Comparison of ENCODE assay signal across 19 cellular contexts in genomic region chr4:57303012-57303751, GRCh38.
DNase-seq lines count a peak whose midpoint lies in the region; ATAC-seq and TF ChIP-seq lines count a peak whose summit lies in the region.
"Had no signal": no experiment of that assay in that cellular context is flagged by ENCODE, and none has a peak within 500 bp of the region (broad histone marks: within the 10 kb centered on the region; RNA-seq: fewer than 3 reads in every experiment).

No MANE protein-coding gene starts in this region.

- no peaks in the 10 kb centered on the region for H3K36me3 ChIP-seq in GM23338 (ENCODE audit: insufficient read depth)
- no peaks in the 10 kb centered on the region for H3K36me3 ChIP-seq in WERI-Rb-1
- H3K36me3 ChIP-seq in hepatocyte (replicated peaks; ENCODE audit: insufficient read depth, low read depth) = no peaks in the 10 kb centered on the region
- H3K36me3 ChIP-seq in effector memory CD4-positive, alpha-beta T cell (ENCODE audit: control insufficient read depth, insufficient read depth, low read length) = no peaks in the 10 kb centered on the region
- H3K36me3 ChIP-seq: thoracic aorta had no signal

- H3K79me2 ChIP-seq in GM23338 (replicated peaks; ENCODE audit: insufficient read depth) (no peaks in the 10 kb centered on the region), hepatocyte (no peaks in the 10 kb centered on the region)

- H4K20me1 ChIP-seq in GM23338 (replicated peaks; ENCODE audit: insufficient read depth) (no peaks in the 10 kb centered on the region), hepatocyte (ENCODE audit: insufficient read depth, poor library complexity, severe bottlenecking) (no peaks in the 10 kb centered on the region)

- H3K9me2 ChIP-seq in GM23338 (ENCODE audit: insufficient read depth) (no peaks in the 10 kb centered on the region), hepatocyte (replicated peaks; ENCODE audit: insufficient read depth) (no peaks in the 10 kb centered on the region)

- DNase-seq in Ammon's horn (ENCODE audit: low spot score) (peak; percentile 27), GM23338 (ENCODE audit: low spot score) (no peak), WERI-Rb-1 (peak; percentile 35), hepatocyte (ENCODE audit: low spot score) (no peak), NCI-H526 treated with DMSO at 0.1 percent for 48 hours (lab: John Stamatoyannopoulos, UW) (no peak), GM03348 (ENCODE audit: low spot score) (no peak)
- no peak for DNase-seq in effector memory CD4-positive, alpha-beta T cell
- DNase-seq in effector CD8-positive, alpha-beta T cell (lab: John Stamatoyannopoulos, UW) = no peak
- DNase-seq: DMS79; glutamatergic neuron; HFFc6; left colon; naive thymus-derived CD4-positive, alpha-beta T cell; T-helper 1 cell had no signal

- H3K9me3 Mint-ChIP-seq in GM23338 = peaks cover 50% of the 10 kb centered on the region

- no peak overlapping the region for H3K27ac Mint-ChIP-seq in GM23338
- H3K27ac Mint-ChIP-seq: activated naive CD4-positive, alpha-beta T cell treated with anti-CD3 and anti-CD28 coated beads, Interleukin-2, amount 50 U/mL, for 72 hours; HFFc6; progenitor cell of endocrine pancreas had no signal

- H3K27me3 ChIP-seq in GM23338 (ENCODE audit: insufficient read depth) = no peaks in the 10 kb centered on the region
- H3K27me3 ChIP-seq in WERI-Rb-1 (ENCODE audit: insufficient read depth, low read depth, severe bottlenecking) = no peaks in the 10 kb centered on the region
- no peaks in the 10 kb centered on the region for H3K27me3 ChIP-seq in hepatocyte
- no peaks in the 10 kb centered on the region for H3K27me3 ChIP-seq in effector memory CD4-positive, alpha-beta T cell (replicated peaks; ENCODE audit: control insufficient read depth, insufficient read depth, low read length, poor library complexity, severe bottlenecking)

- H3K4me3 ChIP-seq in GM23338 (no peak overlapping the region), WERI-Rb-1 (ENCODE audit: low read depth, low read length) (no peak overlapping the region), hepatocyte (no peak overlapping the region)
- H3K4me3 ChIP-seq in effector memory CD4-positive, alpha-beta T cell (ENCODE audit: insufficient read depth, low read depth, low read length, poor library complexity, severe bottlenecking) = no peak overlapping the region
- H3K4me3 ChIP-seq: thoracic aorta had no signal

- H3K4me2 ChIP-seq in GM23338 = no peak overlapping the region
- no peak overlapping the region for H3K4me2 ChIP-seq in hepatocyte

- H3K9me3 ChIP-seq in WERI-Rb-1 (ENCODE audit: severe bottlenecking) (peaks cover 7% of the 10 kb centered on the region), hepatocyte (ENCODE audit: low read depth) (no peaks in the 10 kb centered on the region)
- H3K9me3 ChIP-seq in effector memory CD4-positive, alpha-beta T cell (ENCODE audit: control insufficient read depth, low read length) = no peaks in the 10 kb centered on the region
- H3K9me3 ChIP-seq: thoracic aorta had no signal

- no peaks in the 10 kb centered on the region for H3K4me1 Mint-ChIP-seq in GM23338
- H3K4me1 Mint-ChIP-seq: central memory CD8-positive, alpha-beta T cell; naive thymus-derived CD4-positive, alpha-beta T cell had no signal

- no peak overlapping the region for H2AFZ ChIP-seq in GM23338
- no peak overlapping the region for H2AFZ ChIP-seq in hepatocyte

- TF ChIP-seq CTCF in GM23338 (conservative IDR thresholded peaks at IDR 0.05; ENCODE audit: low read depth in 2 of 2) (peak; percentile 24 to 60; a peak in 3 of 4 replicates), WERI-Rb-1 (IDR thresholded peaks at IDR 0.05; ENCODE audit: low read depth, low read length) (no peak), hepatocyte (IDR thresholded peaks at IDR 0.05; ENCODE audit: poor library complexity) (peak; percentile 15)

- H3K27ac ChIP-seq in GM23338 (ENCODE audit: low read depth) (no peak overlapping the region), WERI-Rb-1 (no peak overlapping the region), hepatocyte (no peak overlapping the region)
- H3K27ac ChIP-seq in effector memory CD4-positive, alpha-beta T cell (ENCODE audit: insufficient read depth, low read length, poor library complexity, severe bottlenecking) = no peak overlapping the region
- H3K27ac ChIP-seq: thoracic aorta had no signal

- no peak overlapping the region for H3K4me3 Mint-ChIP-seq in GM23338
- H3K4me3 Mint-ChIP-seq: central memory CD8-positive, alpha-beta T cell; HFFc6; naive thymus-derived CD4-positive, alpha-beta T cell had no signal

- H3K36me3 Mint-ChIP-seq in GM23338 (ENCODE audit: low read depth) = peaks cover 26% of the 10 kb centered on the region
- H3K36me3 Mint-ChIP-seq: activated naive CD4-positive, alpha-beta T cell treated with anti-CD3 and anti-CD28 coated beads, Interleukin-2, amount 50 U/mL, for 72 hours had no signal

- ATAC-seq in GM23338 = peak; percentile 31; the same call in 1 of the 3 replicates
- ATAC-seq: activated CD4-positive, CD25-positive, alpha-beta regulatory T cell treated with anti-CD3 and anti-CD28 coated beads, Interleukin-2, amount 50 U/mL, for 24 hours; activated naive CD4-positive, alpha-beta T cell treated with anti-CD3 and anti-CD28 coated beads, Interleukin-2, amount 50 U/mL, for 72 hours; left colon; naive thymus-derived CD4-positive, alpha-beta T cell had no signal

- H3F3A ChIP-seq in GM23338 (replicated peaks; ENCODE audit: low read depth) = no peaks in the 10 kb centered on the region

- no peaks in the 10 kb centered on the region for H3K4me1 ChIP-seq in GM23338 (ENCODE audit: insufficient read depth)
- no peaks in the 10 kb centered on the region for H3K4me1 ChIP-seq in hepatocyte (ENCODE audit: insufficient read depth)
- H3K4me1 ChIP-seq in effector memory CD4-positive, alpha-beta T cell (ENCODE audit: control insufficient read depth, insufficient read depth, low read length, poor library complexity, severe bottlenecking) = no peaks in the 10 kb centered on the region

- 73% methylated on average over 14 of the region's 14 CpGs for WGBS in hepatocyte (ENCODE audit: low lambda C conversion rate, missing lambda C conversion rate)

- peaks cover 3% of the 10 kb centered on the region for H3K27me3 Mint-ChIP-seq in GM23338 (ENCODE audit: insufficient read depth, low read depth, poor library complexity)
- H3K27me3 Mint-ChIP-seq: central memory CD8-positive, alpha-beta T cell had no signal

TF ChIP-seq in GM23338, 12 proteins besides CTCF, POLR2A, EP300 and RAD21 (continues in another document):
- TF ChIP-seq ZNF462 (CRISPR knock-in tag; IDR thresholded peaks at IDR 0.05) = no peak
- no peak for TF ChIP-seq EZH2 (IDR thresholded peaks at IDR 0.05; ENCODE audit: low read depth, unreplicated experiment)

Comparison
In these comparisons a context has a peak if more than half of its experiments do, and no peak if none do; other contexts are left out.
1. DNase-seq: peak in Ammon's horn (single experiment) and WERI-Rb-1 (single experiment); none in GM23338 (single experiment), hepatocyte (single experiment), effector memory CD4-positive, alpha-beta T cell (0 of 3), NCI-H526 treated with DMSO at 0.1 percent for 48 hours (single experiment), effector CD8-positive, alpha-beta T cell (single experiment) and GM03348 (single experiment).